ENCODE assay signal across 8 cellular contexts in genomic region chr19:51570962-51571575, GRCh38. TPM values are rescaled to one million over a fixed set of nuclear protein-coding genes. Genes with fewer than 3 reads are reported as not detected.
DNase-seq lines count a peak whose midpoint lies in the region; ATAC-seq and TF ChIP-seq lines count a peak whose summit lies in the region.

TSS of gene ZNF175 (plus strand) at chr19:51571283. CDS start at chr19:51573330, 2,047 bp downstream.

- H3K9me3 Mint-ChIP-seq in Calu3 (ENCODE audit: low read depth, unreplicated experiment) = no peaks in the 10 kb centered on the region
- H3K9me3 Mint-ChIP-seq in activated T-helper 17 cell treated with anti-CD3 and anti-CD28 coated beads, Interleukin-2, amount 50 U/mL, for 72 hours = no peaks in the 10 kb centered on the region
- peaks cover 0 to 4% (median 0%) of the 10 kb centered on the region in 9 donors for H3K9me3 Mint-ChIP-seq in naive thymus-derived CD8-positive, alpha-beta T cell
- H3K9me3 Mint-ChIP-seq in stimulated activated memory B cell treated with anti-CD40 and anti-IgM and Interleukin-4, amounts not matched to agents 10 μg/mL and 1 μg/mL and 100 μg/mL, for 72 hours = no peaks in the 10 kb centered on the region

- intact Hi-C loops in Calu3 (cut with micrococcal nuclease; ENCODE audit: unreplicated experiment) = loop anchor here (2.0 to 10.0 kb wide), 2 partner anchors 24 to 96 kb away; partner anchors contain the start of gene CEACAM18

- peaks cover 11% of the 10 kb centered on the region for H3K4me1 Mint-ChIP-seq in Calu3 (ENCODE audit: low read depth, unreplicated experiment)
- peaks cover 20% of the 10 kb centered on the region for H3K4me1 Mint-ChIP-seq in activated T-helper 17 cell treated with anti-CD3 and anti-CD28 coated beads, Interleukin-2, amount 50 U/mL, for 72 hours
- H3K4me1 Mint-ChIP-seq in naive thymus-derived CD8-positive, alpha-beta T cell = peaks cover 25 to 40% (median 35%) of the 10 kb centered on the region in 4 donors
- H3K4me1 Mint-ChIP-seq in stimulated activated memory B cell treated with anti-CD40 and anti-IgM and Interleukin-4, amounts not matched to agents 10 μg/mL and 1 μg/mL and 100 μg/mL, for 72 hours = peaks cover 32% of the 10 kb centered on the region

- peak within 1 kb of the TSS; percentile 90 for H3K4me3 Mint-ChIP-seq in Calu3 (ENCODE audit: low read depth, unreplicated experiment)
- peak within 1 kb of the TSS; percentile 98 for H3K4me3 Mint-ChIP-seq in activated T-helper 17 cell treated with anti-CD3 and anti-CD28 coated beads, Interleukin-2, amount 50 U/mL, for 72 hours
- peak within 1 kb of the TSS; percentile 96 to 100 (median 98) for H3K4me3 Mint-ChIP-seq in naive thymus-derived CD8-positive, alpha-beta T cell
- H3K4me3 Mint-ChIP-seq in stimulated activated memory B cell treated with anti-CD40 and anti-IgM and Interleukin-4, amounts not matched to agents 10 μg/mL and 1 μg/mL and 100 μg/mL, for 72 hours = peak within 1 kb of the TSS; percentile 99

- DNase-seq in Calu3 = peak; percentile 93
- DNase-seq in RPMI7951 (ENCODE audit: low read depth) = peak; percentile 95
- DNase-seq in fibroblast of pulmonary artery (ENCODE audit: low read depth) = peak; percentile 98
- peak; percentile 68 to 92 (median 78) for DNase-seq in naive thymus-derived CD8-positive, alpha-beta T cell

- peak within 1 kb of the TSS; percentile 81 for H3K4me3 ChIP-seq in fibroblast of pulmonary artery (replicated peaks; ENCODE audit: low read depth, low read length)

- H3K27me3 Mint-ChIP-seq in Calu3 (ENCODE audit: unreplicated experiment) = peaks cover 11% of the 10 kb centered on the region
- H3K27me3 Mint-ChIP-seq in activated T-helper 17 cell treated with anti-CD3 and anti-CD28 coated beads, Interleukin-2, amount 50 U/mL, for 72 hours = peaks cover 7% of the 10 kb centered on the region
- peaks cover 3 to 12% (median 4%) of the 10 kb centered on the region in 5 donors for H3K27me3 Mint-ChIP-seq in naive thymus-derived CD8-positive, alpha-beta T cell
- no peaks in the 10 kb centered on the region for H3K27me3 Mint-ChIP-seq in stimulated activated memory B cell treated with anti-CD40 and anti-IgM and Interleukin-4, amounts not matched to agents 10 μg/mL and 1 μg/mL and 100 μg/mL, for 72 hours

- no peak for TF ChIP-seq EP300 in Ishikawa (IDR thresholded peaks at IDR 0.05; ENCODE audit: borderline replicate concordance)

- POLR2A ChIA-PET in naive thymus-derived CD8-positive, alpha-beta T cell (lab: Charles Lee) = interaction anchor here (1.7 kb wide), 1 partner anchor 133 kb away, joined by 4 read pairs; no protein-coding TSS in a partner anchor

- H3K36me3 Mint-ChIP-seq in Calu3 (ENCODE audit: insufficient read depth, unreplicated experiment) = peaks cover 10% of the 10 kb centered on the region
- peaks cover 45% of the 10 kb centered on the region for H3K36me3 Mint-ChIP-seq in activated T-helper 17 cell treated with anti-CD3 and anti-CD28 coated beads, Interleukin-2, amount 50 U/mL, for 72 hours (ENCODE audit: low read depth)
- H3K36me3 Mint-ChIP-seq in naive thymus-derived CD8-positive, alpha-beta T cell = peaks cover 15 to 33% (median 29%) of the 10 kb centered on the region in 3 donors
- peaks cover 14% of the 10 kb centered on the region for H3K36me3 Mint-ChIP-seq in stimulated activated memory B cell treated with anti-CD40 and anti-IgM and Interleukin-4, amounts not matched to agents 10 μg/mL and 1 μg/mL and 100 μg/mL, for 72 hours

- no peak for TF ChIP-seq CTCF in Calu3 (IDR thresholded peaks at IDR 0.05; ENCODE audit: unreplicated experiment)
- TF ChIP-seq CTCF in fibroblast of pulmonary artery (IDR thresholded peaks at IDR 0.05; ENCODE audit: low read length, missing control alignments) = no peak

- peak within 1 kb of the TSS; percentile 89 for H3K27ac Mint-ChIP-seq in Calu3 (ENCODE audit: unreplicated experiment)
- H3K27ac Mint-ChIP-seq in activated T-helper 17 cell treated with anti-CD3 and anti-CD28 coated beads, Interleukin-2, amount 50 U/mL, for 72 hours = peak within 1 kb of the TSS; percentile 97
- peak within 1 kb of the TSS; percentile 87 to 92 (median 90) for H3K27ac Mint-ChIP-seq in naive thymus-derived CD8-positive, alpha-beta T cell
- peak within 1 kb of the TSS; percentile 87 for H3K27ac Mint-ChIP-seq in stimulated activated memory B cell treated with anti-CD40 and anti-IgM and Interleukin-4, amounts not matched to agents 10 μg/mL and 1 μg/mL and 100 μg/mL, for 72 hours

- no TSS peak for BruUV-seq in Calu3 (replicated peaks; lab: Mats Ljungman, UMichigan)

- CTCF ChIA-PET in Calu3 (lab: Charles Lee) = interaction anchor here (0.6 to 1.1 kb wide), 6 partner anchors 9 to 149 kb away, joined by 3 to 7 read pairs (median 4); no protein-coding TSS in a partner anchor

- peak; percentile 71 for ATAC-seq in GM21526 (IDR thresholded peaks at IDR 0.05; ENCODE audit: low FRiP score, unreplicated experiment)
- peak; percentile 91 for ATAC-seq in activated T-helper 17 cell treated with anti-CD3 and anti-CD28 coated beads, Interleukin-2, amount 50 U/mL, for 72 hours (replicated peaks)
- peak; percentile 98 for ATAC-seq in naive thymus-derived CD8-positive, alpha-beta T cell
- peak; percentile 97 for ATAC-seq in stimulated activated memory B cell treated with anti-CD40 and anti-IgM and Interleukin-4, amounts not matched to agents 10 μg/mL and 1 μg/mL and 100 μg/mL, for 72 hours

- TF ChIP-seq RAD21 in Ishikawa (IDR thresholded peaks at IDR 0.05; ENCODE audit: low read depth) = no peak

TF ChIP-seq in Ishikawa, 13 proteins besides CTCF, POLR2A, EP300 and RAD21:
- TF ChIP-seq TEAD4 (IDR thresholded peaks at IDR 0.05) (peak; percentile 54), USF1 (IDR thresholded peaks at IDR 0.05) (no peak), NFIC (IDR thresholded peaks at IDR 0.05) (no peak), YY1 (IDR thresholded peaks at IDR 0.05; ENCODE audit: low read depth) (peak; percentile 100), ZBTB7A (IDR thresholded peaks at IDR 0.05; ENCODE audit: low read depth) (no peak), FOXM1 (IDR thresholded peaks at IDR 0.05; ENCODE audit: borderline replicate concordance, low read depth) (no peak), EGR1 (IDR thresholded peaks at IDR 0.05) (peak; percentile 92), REST (IDR thresholded peaks at IDR 0.05; ENCODE audit: low read depth) (no peak), CREB1 (IDR thresholded peaks at IDR 0.05; ENCODE audit: low read depth) (0 out of 2 replicates have a peak, but pooled peaks have one; percentile 24), TAF1 (IDR thresholded peaks at IDR 0.05; ENCODE audit: low read depth) (no peak), MAX (IDR thresholded peaks at IDR 0.05) (no peak), CEBPB (IDR thresholded peaks at IDR 0.05) (no peak), TCF12 (IDR thresholded peaks at IDR 0.05; ENCODE audit: low read depth) (0 out of 2 replicates have a peak, but pooled peaks have one; percentile 40)

RNA-seq across cellular contexts. Expression of gene ZNF175, which starts in this region (rescaled TPM):
- total RNA-seq in Calu3 (2022) = 10.2 and 16.1 TPM in 2 replicates
- 11.3 and 11.8 TPM in 2 replicates for total RNA-seq in RPMI7951 (2014; rRNA removed; shearing (Covaris generic))
- total RNA-seq in activated T-helper 17 cell treated with anti-CD3 and anti-CD28 coated beads, Interleukin-2, amount 50 U/mL, for 72 hours = 10 to 100 TPM in 1 of 2 donors, 1 to 10 TPM in 1; 8.0 to 16.9 TPM
- 10 to 100 TPM; 17.0 to 21.0 TPM for total RNA-seq in naive thymus-derived CD8-positive, alpha-beta T cell
- polyA plus RNA-seq in naive thymus-derived CD8-positive, alpha-beta T cell = 1 to 10 TPM; 1.9 to 3.7 (median 2.8) TPM

Comparison
In these comparisons a context has a peak if more than half of its experiments do, and no peak if none do; other contexts are left out.
1. Peak in every context shown above with its lines: DNase-seq, ATAC-seq and H3K4me3 ChIP-seq.